ENCODE assay signal across 8 cellular contexts in genomic region chr15:84654689-84655453, GRCh38. TPM values are rescaled to one million over a fixed set of nuclear protein-coding genes. Genes with fewer than 3 reads are reported as not detected.
A peak's percentile ranks its signal among the peaks of the same experiment; 100 is the strongest.
DNase-seq lines count a peak whose midpoint lies in the region; ATAC-seq and TF ChIP-seq lines count a peak whose summit lies in the region.

No MANE protein-coding gene starts in this region.

- H3K9ac ChIP-seq in neural progenitor cell: peak overlapping the region; percentile 53

- H3K79me2 ChIP-seq in neural progenitor cell (ENCODE audit: low read depth): peaks cover 20% of the 10 kb centered on the region

- ATAC-seq in GM19351 (IDR thresholded peaks at IDR 0.05; ENCODE audit: unreplicated experiment): peak; percentile 34

- H2AFZ ChIP-seq in neural progenitor cell (replicated peaks): peak overlapping the region; percentile 71

- POLR2A ChIA-PET in AG04449 (lab: Yijun Ruan, JAX): interaction anchor here (0.9 to 1.8 kb wide), 6 partner anchors 12 to 273 kb away, joined by 3 to 7 read pairs (median 4); partner anchors contain the start of gene SEC11A

- H3K27ac Mint-ChIP-seq in neural progenitor cell: no peak overlapping the region

- H3K9me3 Mint-ChIP-seq in neural progenitor cell: no peaks in the 10 kb centered on the region

- peaks cover 9% of the 10 kb centered on the region for H3K36me3 Mint-ChIP-seq in neural progenitor cell

- peaks cover 52% of the 10 kb centered on the region for H3K36me3 ChIP-seq in MG63
- peaks cover 37% of the 10 kb centered on the region for H3K36me3 ChIP-seq in SJSA1
- H3K36me3 ChIP-seq in neural progenitor cell: no peaks in the 10 kb centered on the region

- peak overlapping the region; percentile 83 for H3K4me2 ChIP-seq in neural progenitor cell

- H3K4me3 ChIP-seq in AG04449 (ENCODE audit: low read depth, low read length) (peak overlapping the region; percentile 98), MG63 (peak overlapping the region; percentile 85), SJSA1 (peak overlapping the region; percentile 77), neural progenitor cell (peak overlapping the region; percentile 76)

- H3K27ac ChIP-seq in SJSA1: 0 out of 2 replicates have a peak overlapping the region, but pooled peaks have one; percentile 70
- no peak overlapping the region for H3K27ac ChIP-seq in neural progenitor cell

- CTCF ChIA-PET in AG04449 (lab: Yijun Ruan, JAX): interaction anchor here (0.6 to 3.0 kb wide), 25 partner anchors 8 to 300 kb away, joined by 3 to 29 read pairs (median 4); partner anchors contain the start of gene ZNF592

- H4K20me1 ChIP-seq in neural progenitor cell (ENCODE audit: low read depth): peaks cover 8% of the 10 kb centered on the region

- H3K9me3 ChIP-seq in MG63: no peaks in the 10 kb centered on the region
- H3K9me3 ChIP-seq in SJSA1 (replicated peaks): no peaks in the 10 kb centered on the region
- H3K9me3 ChIP-seq in neural progenitor cell (ENCODE audit: low read depth): no peaks in the 10 kb centered on the region

- TF ChIP-seq CTCF in AG04449 (IDR thresholded peaks at IDR 0.05; ENCODE audit: insufficient read depth, low read length, missing control alignments): peak; percentile 76
- peak; percentile 64 for TF ChIP-seq CTCF in neural progenitor cell (IDR thresholded peaks at IDR 0.05)

- peaks cover 15% of the 10 kb centered on the region for H3K4me1 ChIP-seq in SJSA1 (replicated peaks)
- peaks cover 12% of the 10 kb centered on the region for H3K4me1 ChIP-seq in neural progenitor cell

- H3K27me3 Mint-ChIP-seq in neural progenitor cell (ENCODE audit: insufficient read depth, low read depth): peaks cover 2% of the 10 kb centered on the region

- peaks cover 41% of the 10 kb centered on the region for H3F3A ChIP-seq in neural progenitor cell (ENCODE audit: low read depth)

- H3K27me3 ChIP-seq in MG63: no peaks in the 10 kb centered on the region
- H3K27me3 ChIP-seq in SJSA1 (replicated peaks): no peaks in the 10 kb centered on the region
- H3K27me3 ChIP-seq in neural progenitor cell: peaks cover 20% of the 10 kb centered on the region

- peaks cover 37% of the 10 kb centered on the region for H3K4me1 Mint-ChIP-seq in neural progenitor cell

- H3K4me3 Mint-ChIP-seq in neural progenitor cell: peak overlapping the region; percentile 97

- DNase-seq in AG04449 (ENCODE audit: low read depth, low spot score): no peak
- DNase-seq in MG63: peak; percentile 85
- peak; percentile 78 to 86 for DNase-seq in SJSA1 (ENCODE audit: low read depth in 1 of 2, low spot score in 2 of 2)
- DNase-seq in activated naive CD4-positive, alpha-beta T cell (lab: John Stamatoyannopoulos, UW): peak; percentile 22 to 71 (median 54)
- DNase-seq in foreskin melanocyte: peak; percentile 82
- peak; percentile 93 for DNase-seq in neural progenitor cell (ENCODE audit: low spot score)
- DNase-seq in stromal cell of bone marrow (ENCODE audit: low read depth): peak; percentile 75

RNA-seq across cellular contexts. Expression of gene WDR73, which starts 0.8 kb away (rescaled TPM):
- 34.2 and 34.3 TPM in 2 replicates for total RNA-seq in MG63 (2014; rRNA removed; shearing (Covaris generic); ENCODE audit: low replicate concordance)
- 16.2 and 22.8 TPM in 2 replicates for total RNA-seq in SJSA1 (2014; rRNA removed; shearing (Covaris generic))
- total RNA-seq in neural progenitor cell (ENCODE audit: low replicate concordance): 37.4 and 46.8 TPM in 2 replicates

RNA-seq across cellular contexts. Expression of gene NMB, which starts 3.1 kb away (rescaled TPM):
- 0.25 TPM in 1 of 2 replicates, not detected in the other for total RNA-seq in MG63 (2014; rRNA removed; shearing (Covaris generic); ENCODE audit: low replicate concordance)
- total RNA-seq in SJSA1 (2014; rRNA removed; shearing (Covaris generic)): 1.7 TPM in 1 of 2 replicates, not detected in the other
- 0.24 and 3.7 TPM in 2 replicates for total RNA-seq in neural progenitor cell (ENCODE audit: low replicate concordance)

RNA-seq across cellular contexts. Expression of gene ZSCAN2, which starts 54.1 kb away (rescaled TPM):
- total RNA-seq in MG63 (2014; rRNA removed; shearing (Covaris generic); ENCODE audit: low replicate concordance): 6.9 and 11.0 TPM in 2 replicates
- total RNA-seq in SJSA1 (2014; rRNA removed; shearing (Covaris generic)): 8.1 and 10.1 TPM in 2 replicates
- total RNA-seq in neural progenitor cell (ENCODE audit: low replicate concordance): 6.7 and 14.2 TPM in 2 replicates
